8 cellular contexts compared by ENCODE assay signal in genomic region chr17:29726721-29727252, GRCh38.
DNase-seq lines count a peak whose midpoint lies in the region; ATAC-seq and TF ChIP-seq lines count a peak whose summit lies in the region.

No MANE protein-coding gene starts in this region.

- TF ChIP-seq CTCF in CD14-positive monocyte (IDR thresholded peaks at IDR 0.05): no peak
- TF ChIP-seq CTCF in right lobe of liver (IDR thresholded peaks at IDR 0.05): no peak
- no peak for TF ChIP-seq CTCF in ovary (IDR thresholded peaks at IDR 0.05)

- H3K36me3 Mint-ChIP-seq in CD14-positive monocyte: peaks cover 27 to 41% of the 10 kb centered on the region in 2 donors
- peaks cover 27% of the 10 kb centered on the region for H3K36me3 Mint-ChIP-seq in activated CD4-positive, alpha-beta memory T cell treated with anti-CD3 and anti-CD28 coated beads, Interleukin-2, amount 10 ng/mL, durations not matched to agents 7 days and 5 days (ENCODE audit: low read depth)

- POLR2A ChIA-PET in activated CD4-positive, alpha-beta memory T cell treated with anti-CD3 and anti-CD28 coated beads, Interleukin-2, amount 10 ng/mL, durations not matched to agents 7 days and 5 days (lab: Charles Lee): interaction anchor here (0.7 to 1.7 kb wide), 5 partner anchors 9 to 34 kb away, joined by 3 to 9 read pairs (median 3); no protein-coding TSS in a partner anchor

- peak; percentile 64 to 82 (median 72) for ATAC-seq in right lobe of liver
- ATAC-seq in HG02973 (IDR thresholded peaks at IDR 0.05; ENCODE audit: unreplicated experiment): no peak
- no peak for ATAC-seq in HG03521 (IDR thresholded peaks at IDR 0.05; ENCODE audit: unreplicated experiment)

- CTCF ChIA-PET in activated CD4-positive, alpha-beta memory T cell treated with anti-CD3 and anti-CD28 coated beads, Interleukin-2, amount 10 ng/mL, durations not matched to agents 7 days and 5 days (lab: Charles Lee): no interaction called here

- DNase-seq in CD14-positive monocyte (ENCODE audit: low spot score) (no peak), right lobe of liver (no peak), GM19238 (ENCODE audit: insufficient read length, low spot score) (no peak), ovary (no peak)
- DNase-seq in activated CD4-positive, alpha-beta memory T cell treated with anti-CD3 and anti-CD28 coated beads, Interleukin-2, amount 10 ng/mL, durations not matched to agents 7 days and 5 days: no peak

- no peaks in the 10 kb centered on the region for H3K9me3 ChIP-seq in HUES48 (ENCODE audit: control insufficient read depth, insufficient read depth, low read length)
- H3K9me3 ChIP-seq in right lobe of liver: no peaks in the 10 kb centered on the region
- no peaks in the 10 kb centered on the region for H3K9me3 ChIP-seq in ovary

- no peak overlapping the region for H3K9ac ChIP-seq in HUES48 (ENCODE audit: low read depth, low read length)

- no peaks in the 10 kb centered on the region for H3K27me3 Mint-ChIP-seq in CD14-positive monocyte (ENCODE audit: low read depth in 3 of 3)
- H3K27me3 Mint-ChIP-seq in activated CD4-positive, alpha-beta memory T cell treated with anti-CD3 and anti-CD28 coated beads, Interleukin-2, amount 10 ng/mL, durations not matched to agents 7 days and 5 days: no peaks in the 10 kb centered on the region

- H3K27me3 ChIP-seq in HUES48 (ENCODE audit: control insufficient read depth, insufficient read depth, low read length): no peaks in the 10 kb centered on the region
- no peaks in the 10 kb centered on the region for H3K27me3 ChIP-seq in right lobe of liver
- no peaks in the 10 kb centered on the region for H3K27me3 ChIP-seq in ovary

- peaks cover 0 to 6% (median 2%) of the 10 kb centered on the region in 7 donors for H3K9me3 Mint-ChIP-seq in CD14-positive monocyte
- H3K9me3 Mint-ChIP-seq in activated CD4-positive, alpha-beta memory T cell treated with anti-CD3 and anti-CD28 coated beads, Interleukin-2, amount 10 ng/mL, durations not matched to agents 7 days and 5 days: peaks cover 7% of the 10 kb centered on the region

- peak overlapping the region; percentile 86 for H3K27ac ChIP-seq in HUES48 (ENCODE audit: low read depth, low read length)
- peak overlapping the region; percentile 15 to 19 (median 17) for H3K27ac ChIP-seq in right lobe of liver
- no peak overlapping the region for H3K27ac ChIP-seq in ovary

- peaks cover 72% of the 10 kb centered on the region for H3K4me1 Mint-ChIP-seq in CD14-positive monocyte
- peaks cover 54% of the 10 kb centered on the region for H3K4me1 Mint-ChIP-seq in activated CD4-positive, alpha-beta memory T cell treated with anti-CD3 and anti-CD28 coated beads, Interleukin-2, amount 10 ng/mL, durations not matched to agents 7 days and 5 days

- TF ChIP-seq POLR2A in right lobe of liver (IDR thresholded peaks at IDR 0.05) (no peak), ovary (IDR thresholded peaks at IDR 0.05) (no peak)

- H3K27ac Mint-ChIP-seq in CD14-positive monocyte: peak overlapping the region; percentile 83 to 94 (median 90)
- peak overlapping the region; percentile 40 for H3K27ac Mint-ChIP-seq in activated CD4-positive, alpha-beta memory T cell treated with anti-CD3 and anti-CD28 coated beads, Interleukin-2, amount 10 ng/mL, durations not matched to agents 7 days and 5 days

- peak overlapping the region; percentile 32 to 83 for H3K4me3 Mint-ChIP-seq in CD14-positive monocyte
- H3K4me3 Mint-ChIP-seq in activated CD4-positive, alpha-beta memory T cell treated with anti-CD3 and anti-CD28 coated beads, Interleukin-2, amount 10 ng/mL, durations not matched to agents 7 days and 5 days: no peak overlapping the region

- H3K36me3 ChIP-seq in HUES48 (ENCODE audit: control insufficient read depth, insufficient read depth, low read length) (no peaks in the 10 kb centered on the region), right lobe of liver (no peaks in the 10 kb centered on the region), ovary (no peaks in the 10 kb centered on the region)

- H3K4me1 ChIP-seq in HUES48 (ENCODE audit: control insufficient read depth, insufficient read depth, low read length) (peaks cover 19% of the 10 kb centered on the region), right lobe of liver (no peaks in the 10 kb centered on the region), ovary (ENCODE audit: insufficient read depth) (no peaks in the 10 kb centered on the region)

- TF ChIP-seq EP300 in ovary (IDR thresholded peaks at IDR 0.05): no peak

- intact Hi-C loops in CD14-positive monocyte (cut with micrococcal nuclease): no loop called here
- intact Hi-C loops in right lobe of liver (cut with DNase I): no loop called here
- intact Hi-C loops in ovary (cut with DNase I): no loop called here

- H3K4me3 ChIP-seq in HUES48 (ENCODE audit: low read depth, low read length) (no peak overlapping the region), right lobe of liver (no peak overlapping the region), ovary (no peak overlapping the region)

- WGBS in right lobe of liver (ENCODE audit: insufficient coverage, low coverage, low lambda C conversion rate, missing lambda C conversion rate): 27% methylated on average over 2 of the region's 2 CpGs
- WGBS in ovary, 3 donors: 62 to 66% (median 65%) methylated on average over 2 of the region's 2 CpGs

Comparison
In these comparisons a context has a peak if more than half of its experiments do, and no peak if none do; other contexts are left out.
1. H3K27ac ChIP-seq: peak in HUES48 (single experiment) and right lobe of liver (3 of 3); none in ovary (0 of 2).
2. ATAC-seq: peak in right lobe of liver (4 of 4); none in HG02973 (single experiment) and HG03521 (single experiment).